ENCODE assay signal across 8 cellular contexts in the genomic region with DNA sequence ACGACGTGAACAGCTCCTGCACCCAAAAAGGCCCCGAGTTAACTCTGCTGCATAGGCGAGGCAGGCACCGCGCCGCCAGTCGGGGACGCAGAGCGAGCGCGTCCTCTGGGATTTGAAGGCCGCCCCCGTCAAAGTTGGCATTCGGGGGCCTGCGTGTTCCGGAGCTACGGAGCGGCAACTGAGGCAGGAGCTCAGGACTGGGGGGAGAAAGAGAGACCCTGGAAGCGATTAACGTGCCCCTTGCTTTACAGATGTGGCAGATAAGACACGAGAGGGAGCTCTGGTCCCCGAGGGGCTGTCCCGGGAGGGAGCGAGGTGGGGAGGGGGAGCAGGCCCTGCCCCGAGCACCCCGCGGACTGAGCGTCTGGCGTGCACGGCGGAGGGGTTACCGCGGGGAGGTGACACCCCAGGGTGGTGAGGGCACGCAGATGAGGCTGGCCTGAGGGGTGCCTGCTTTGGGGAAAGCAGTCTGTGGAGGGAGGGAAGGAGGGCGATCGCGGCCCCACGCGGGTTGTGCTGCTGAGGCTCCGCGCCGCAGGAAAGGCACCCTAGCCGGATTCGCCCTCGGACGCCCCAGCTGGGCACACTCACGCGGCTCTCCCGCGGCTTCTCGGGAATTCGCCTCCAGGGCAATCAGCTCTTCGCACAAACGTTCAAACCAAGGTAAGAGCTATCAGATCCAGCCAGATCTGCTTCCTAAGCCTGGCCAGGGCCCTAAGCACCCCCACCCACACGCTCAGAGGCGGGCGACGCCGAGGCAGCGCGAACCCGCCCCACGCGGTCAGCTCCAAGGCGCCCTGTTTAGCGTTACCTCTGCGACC. TPM values are rescaled to one million over a fixed set of nuclear protein-coding genes. Genes with fewer than 3 reads are reported as not detected.
DNase-seq lines count a peak whose midpoint lies in the region; ATAC-seq and TF ChIP-seq lines count a peak whose summit lies in the region.

No MANE protein-coding gene starts in this region.

- no peaks in the 10 kb centered on the region for H3K27me3 ChIP-seq in right cardiac atrium (ENCODE audit: control insufficient read depth, insufficient read depth)

- CTCF ChIA-PET in WTC11 (lab: Charles Lee): interaction anchor here (0.5 to 1.8 kb wide), 9 partner anchors 9 to 1820 kb away, joined by 3 to 10 read pairs (median 4); no protein-coding TSS in a partner anchor

- H3K4me3 ChIP-seq in right cardiac atrium (ENCODE audit: low read length): no peak overlapping the region
- peak overlapping the region; percentile 2 for H3K4me3 ChIP-seq in retinal pigment epithelial cell (ENCODE audit: low read length)

- no peak for TF ChIP-seq CTCF in WTC11 (IDR thresholded peaks at IDR 0.05)
- TF ChIP-seq CTCF in retinal pigment epithelial cell (conservative IDR thresholded peaks at IDR 0.05; ENCODE audit: low read depth, low read length): no peak

- POLR2A ChIA-PET in WTC11 (lab: Charles Lee): interaction anchor here (1.6 kb wide), 1 partner anchor 23 kb away, joined by 6 read pairs; no protein-coding TSS in a partner anchor

- H3K27ac ChIP-seq in right cardiac atrium (ENCODE audit: low read length): peak overlapping the region; percentile 40

- H3K27me3 Mint-ChIP-seq in WTC11 (ENCODE audit: low read depth): peaks cover 86% of the 10 kb centered on the region

- intact Hi-C loops in right cardiac atrium (cut with DNase I): no loop called here

- peaks cover 5% of the 10 kb centered on the region for H3K4me1 ChIP-seq in right cardiac atrium (ENCODE audit: control insufficient read depth, insufficient read depth, low read length)

- peak overlapping the region; percentile 85 for H3K4me3 Mint-ChIP-seq in WTC11

- no peak overlapping the region for H3K27ac Mint-ChIP-seq in WTC11

- DNase-seq in EH (ENCODE audit: low read depth) (peak; percentile 25), WTC11 (ENCODE audit: low spot score) (peak; percentile 32), right cardiac atrium (no peak), retinal pigment epithelial cell (ENCODE audit: low read depth) (no peak), NCI-H2081 (lab: John Stamatoyannopoulos, UW) (no peak)
- DNase-seq in activated effector memory CD4-positive, alpha-beta T cell treated with anti-CD3 and anti-CD28 coated beads, Interleukin-2, amount 50 U/mL, for 16 hours: no peak

- WGBS in right cardiac atrium: 6% methylated on average over 68 of the region's 68 CpGs

- peaks cover 37% of the 10 kb centered on the region for H3K4me1 Mint-ChIP-seq in WTC11

- H3K9me3 ChIP-seq in right cardiac atrium (ENCODE audit: control insufficient read depth, low read length): no peaks in the 10 kb centered on the region

- no peaks in the 10 kb centered on the region for H3K9me3 Mint-ChIP-seq in WTC11

- H3K36me3 Mint-ChIP-seq in WTC11: no peaks in the 10 kb centered on the region

- ATAC-seq in WTC11: peak; percentile 10
- ATAC-seq in right cardiac atrium: no peak
- no peak for ATAC-seq in HG03460 (IDR thresholded peaks at IDR 0.05; ENCODE audit: unreplicated experiment)
- no peak for ATAC-seq in HG02642 (IDR thresholded peaks at IDR 0.05; ENCODE audit: poor library complexity, unreplicated experiment)

TF ChIP-seq in WTC11, 78 proteins besides CTCF, POLR2A, EP300 and RAD21 (continues in another document):
- TF ChIP-seq HMGA2 (CRISPR knock-in tag; IDR thresholded peaks at IDR 0.05) (no peak), ZNF423 (CRISPR knock-in tag; IDR thresholded peaks at IDR 0.05) (0 out of 2 replicates have a peak, but pooled peaks have one; percentile 41), ESRRA (CRISPR knock-in tag; IDR thresholded peaks at IDR 0.05; ENCODE audit: borderline replicate concordance) (no peak), KAT7 (CRISPR knock-in tag; IDR thresholded peaks at IDR 0.05; ENCODE audit: borderline replicate concordance) (peak; percentile 68; the same call in 1 of the 2 replicates), FOXP1 (CRISPR knock-in tag; IDR thresholded peaks at IDR 0.05; ENCODE audit: borderline replicate concordance) (0 out of 2 replicates have a peak, but pooled peaks have one; percentile 12), ZNF671 (CRISPR knock-in tag; IDR thresholded peaks at IDR 0.05) (no peak), TEAD1 (CRISPR knock-in tag; IDR thresholded peaks at IDR 0.05) (0 out of 2 replicates have a peak, but pooled peaks have one; percentile 31), SMAD4 (CRISPR knock-in tag; IDR thresholded peaks at IDR 0.05) (0 out of 2 replicates have a peak, but pooled peaks have one; percentile 33)
- TF ChIP-seq, protein P1, sequence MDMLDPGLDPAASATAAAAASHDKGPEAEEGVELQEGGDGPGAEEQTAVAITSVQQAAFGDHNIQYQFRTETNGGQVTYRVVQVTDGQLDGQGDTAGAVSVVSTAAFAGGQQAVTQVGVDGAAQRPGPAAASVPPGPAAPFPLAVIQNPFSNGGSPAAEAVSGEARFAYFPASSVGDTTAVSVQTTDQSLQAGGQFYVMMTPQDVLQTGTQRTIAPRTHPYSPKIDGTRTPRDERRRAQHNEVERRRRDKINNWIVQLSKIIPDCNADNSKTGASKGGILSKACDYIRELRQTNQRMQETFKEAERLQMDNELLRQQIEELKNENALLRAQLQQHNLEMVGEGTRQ (CRISPR knock-in tag; IDR thresholded peaks at IDR 0.05): no peak
- TF ChIP-seq, protein P2, sequence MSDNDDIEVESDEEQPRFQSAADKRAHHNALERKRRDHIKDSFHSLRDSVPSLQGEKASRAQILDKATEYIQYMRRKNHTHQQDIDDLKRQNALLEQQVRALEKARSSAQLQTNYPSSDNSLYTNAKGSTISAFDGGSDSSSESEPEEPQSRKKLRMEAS (CRISPR knock-in tag; IDR thresholded peaks at IDR 0.05): peak; percentile 58; the same call in 1 of the 2 replicates
- TF ChIP-seq, protein P3, sequence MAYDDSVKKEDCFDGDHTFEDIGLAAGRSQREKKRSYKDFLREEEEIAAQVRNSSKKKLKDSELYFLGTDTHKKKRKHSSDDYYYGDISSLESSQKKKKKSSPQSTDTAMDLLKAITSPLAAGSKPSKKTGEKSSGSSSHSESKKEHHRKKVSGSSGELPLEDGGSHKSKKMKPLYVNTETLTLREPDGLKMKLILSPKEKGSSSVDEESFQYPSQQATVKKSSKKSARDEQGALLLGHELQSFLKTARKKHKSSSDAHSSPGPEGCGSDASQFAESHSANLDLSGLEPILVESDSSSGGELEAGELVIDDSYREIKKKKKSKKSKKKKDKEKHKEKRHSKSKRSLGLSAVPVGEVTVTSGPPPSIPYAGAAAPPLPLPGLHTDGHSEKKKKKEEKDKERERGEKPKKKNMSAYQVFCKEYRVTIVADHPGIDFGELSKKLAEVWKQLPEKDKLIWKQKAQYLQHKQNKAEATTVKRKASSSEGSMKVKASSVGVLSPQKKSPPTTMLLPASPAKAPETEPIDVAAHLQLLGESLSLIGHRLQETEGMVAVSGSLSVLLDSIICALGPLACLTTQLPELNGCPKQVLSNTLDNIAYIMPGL (CRISPR knock-in tag; IDR thresholded peaks at IDR 0.05): no peak
- TF ChIP-seq, protein P4, sequence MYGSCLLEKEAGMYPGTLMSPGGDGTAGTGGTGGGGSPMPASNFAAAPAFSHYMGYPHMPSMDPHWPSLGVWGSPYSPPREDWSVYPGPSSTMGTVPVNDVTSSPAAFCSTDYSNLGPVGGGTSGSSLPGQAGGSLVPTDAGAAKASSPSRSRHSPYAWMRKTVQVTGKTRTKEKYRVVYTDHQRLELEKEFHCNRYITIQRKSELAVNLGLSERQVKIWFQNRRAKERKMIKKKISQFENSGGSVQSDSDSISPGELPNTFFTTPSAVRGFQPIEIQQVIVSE (CRISPR knock-in tag; IDR thresholded peaks at IDR 0.05; ENCODE audit: borderline replicate concordance): no peak
- TF ChIP-seq, protein P5, sequence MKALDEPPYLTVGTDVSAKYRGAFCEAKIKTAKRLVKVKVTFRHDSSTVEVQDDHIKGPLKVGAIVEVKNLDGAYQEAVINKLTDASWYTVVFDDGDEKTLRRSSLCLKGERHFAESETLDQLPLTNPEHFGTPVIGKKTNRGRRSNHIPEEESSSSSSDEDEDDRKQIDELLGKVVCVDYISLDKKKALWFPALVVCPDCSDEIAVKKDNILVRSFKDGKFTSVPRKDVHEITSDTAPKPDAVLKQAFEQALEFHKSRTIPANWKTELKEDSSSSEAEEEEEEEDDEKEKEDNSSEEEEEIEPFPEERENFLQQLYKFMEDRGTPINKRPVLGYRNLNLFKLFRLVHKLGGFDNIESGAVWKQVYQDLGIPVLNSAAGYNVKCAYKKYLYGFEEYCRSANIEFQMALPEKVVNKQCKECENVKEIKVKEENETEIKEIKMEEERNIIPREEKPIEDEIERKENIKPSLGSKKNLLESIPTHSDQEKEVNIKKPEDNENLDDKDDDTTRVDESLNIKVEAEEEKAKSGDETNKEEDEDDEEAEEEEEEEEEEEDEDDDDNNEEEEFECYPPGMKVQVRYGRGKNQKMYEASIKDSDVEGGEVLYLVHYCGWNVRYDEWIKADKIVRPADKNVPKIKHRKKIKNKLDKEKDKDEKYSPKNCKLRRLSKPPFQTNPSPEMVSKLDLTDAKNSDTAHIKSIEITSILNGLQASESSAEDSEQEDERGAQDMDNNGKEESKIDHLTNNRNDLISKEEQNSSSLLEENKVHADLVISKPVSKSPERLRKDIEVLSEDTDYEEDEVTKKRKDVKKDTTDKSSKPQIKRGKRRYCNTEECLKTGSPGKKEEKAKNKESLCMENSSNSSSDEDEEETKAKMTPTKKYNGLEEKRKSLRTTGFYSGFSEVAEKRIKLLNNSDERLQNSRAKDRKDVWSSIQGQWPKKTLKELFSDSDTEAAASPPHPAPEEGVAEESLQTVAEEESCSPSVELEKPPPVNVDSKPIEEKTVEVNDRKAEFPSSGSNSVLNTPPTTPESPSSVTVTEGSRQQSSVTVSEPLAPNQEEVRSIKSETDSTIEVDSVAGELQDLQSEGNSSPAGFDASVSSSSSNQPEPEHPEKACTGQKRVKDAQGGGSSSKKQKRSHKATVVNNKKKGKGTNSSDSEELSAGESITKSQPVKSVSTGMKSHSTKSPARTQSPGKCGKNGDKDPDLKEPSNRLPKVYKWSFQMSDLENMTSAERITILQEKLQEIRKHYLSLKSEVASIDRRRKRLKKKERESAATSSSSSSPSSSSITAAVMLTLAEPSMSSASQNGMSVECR (CRISPR knock-in tag; IDR thresholded peaks at IDR 0.05; ENCODE audit: borderline replicate concordance): 0 out of 2 replicates have a peak, but pooled peaks have one; percentile 25
- TF ChIP-seq, protein P6, sequence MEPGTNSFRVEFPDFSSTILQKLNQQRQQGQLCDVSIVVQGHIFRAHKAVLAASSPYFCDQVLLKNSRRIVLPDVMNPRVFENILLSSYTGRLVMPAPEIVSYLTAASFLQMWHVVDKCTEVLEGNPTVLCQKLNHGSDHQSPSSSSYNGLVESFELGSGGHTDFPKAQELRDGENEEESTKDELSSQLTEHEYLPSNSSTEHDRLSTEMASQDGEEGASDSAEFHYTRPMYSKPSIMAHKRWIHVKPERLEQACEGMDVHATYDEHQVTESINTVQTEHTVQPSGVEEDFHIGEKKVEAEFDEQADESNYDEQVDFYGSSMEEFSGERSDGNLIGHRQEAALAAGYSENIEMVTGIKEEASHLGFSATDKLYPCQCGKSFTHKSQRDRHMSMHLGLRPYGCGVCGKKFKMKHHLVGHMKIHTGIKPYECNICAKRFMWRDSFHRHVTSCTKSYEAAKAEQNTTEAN (CRISPR knock-in tag; IDR thresholded peaks at IDR 0.05): no peak

RNA-seq across cellular contexts. Expression of a gene that starts 26.5 kb away (rescaled TPM):
- total RNA-seq in WTC11 (2021): 0.78 to 1.5 TPM (median 0.96 TPM) in 3 replicates
- total RNA-seq in right cardiac atrium: 100 to 1,000 TPM in 3 of 4 donors, 10 to 100 TPM in 1; 54.5 to 833 (median 171) TPM
- 1,262 TPM for polyA plus RNA-seq in right cardiac atrium

Comparison
In these comparisons a context has a peak if more than half of its experiments do, and no peak if none do; other contexts are left out.
1. DNase-seq: peak in EH (single experiment) and WTC11 (single experiment); none in right cardiac atrium (0 of 3), retinal pigment epithelial cell (single experiment), NCI-H2081 (0 of 2) and activated effector memory CD4-positive, alpha-beta T cell treated with anti-CD3 and anti-CD28 coated beads, Interleukin-2, amount 50 U/mL, for 16 hours (single experiment).
2. RNA of a gene that starts 26.5 kb away (total RNA-seq): 54.5 to 833 TPM in right cardiac atrium; 0.78 to 1.5 TPM in WTC11; every median in the first group is over 10 times any median in the second.